15 cellular contexts compared by ENCODE assay signal in genomic region chr1:32198237-32199042, GRCh38. TPM values are rescaled to one million over a fixed set of nuclear protein-coding genes. Genes with fewer than 3 reads are reported as not detected.
DNase-seq lines count a peak whose midpoint lies in the region; ATAC-seq, FAIRE-seq and TF ChIP-seq lines count a peak whose summit lies in the region.
"Had no signal": no experiment of that assay in that cellular context is flagged by ENCODE, and none has a peak within 500 bp of the region (broad histone marks: within the 10 kb centered on the region; RNA-seq: fewer than 3 reads in every experiment).

No MANE protein-coding gene starts in this region.

- H2AFZ ChIP-seq in K562 (ENCODE audit: low read depth, low read length) = no peak overlapping the region
- H2AFZ ChIP-seq in neural progenitor cell (replicated peaks) = no peak overlapping the region

- H3K27ac Mint-ChIP-seq in T-helper 2 cell treated with Interferon-gamma antibody and Interleukin-4, amounts not matched to agents 5 μg/mL and 100 μg/mL, for 36 hours = peak overlapping the region; percentile 6
- peak overlapping the region; percentile 14 for H3K27ac Mint-ChIP-seq in neural progenitor cell
- peak overlapping the region in 1 of 2 donors; percentile 52 for H3K27ac Mint-ChIP-seq in effector memory CD8-positive, alpha-beta T cell

- H3K4me1 Mint-ChIP-seq in T-helper 2 cell treated with Interferon-gamma antibody and Interleukin-4, amounts not matched to agents 5 μg/mL and 100 μg/mL, for 36 hours (ENCODE audit: low read depth) = peaks cover 60% of the 10 kb centered on the region
- H3K4me1 Mint-ChIP-seq in neural progenitor cell = peaks cover 39% of the 10 kb centered on the region
- peaks cover 53 to 57% of the 10 kb centered on the region in 2 donors for H3K4me1 Mint-ChIP-seq in effector memory CD8-positive, alpha-beta T cell (ENCODE audit: low read depth in 2 of 2)

- BruUV-seq in K562 (replicated peaks; lab: Mats Ljungman, UMichigan) = no TSS peak

- WGBS in K562 (ENCODE audit: insufficient coverage, low coverage, missing lambda C conversion rate) = 76% methylated on average over 3 of the region's 3 CpGs

- peaks cover 46% of the 10 kb centered on the region for H3K36me3 Mint-ChIP-seq in T-helper 2 cell treated with Interferon-gamma antibody and Interleukin-4, amounts not matched to agents 5 μg/mL and 100 μg/mL, for 36 hours (ENCODE audit: low read depth)
- peaks cover 18% of the 10 kb centered on the region for H3K36me3 Mint-ChIP-seq in neural progenitor cell
- H3K36me3 Mint-ChIP-seq in effector memory CD8-positive, alpha-beta T cell (ENCODE audit: insufficient read depth) = peaks cover 34% of the 10 kb centered on the region

- no peak for FAIRE-seq in K562 (lab: Jason Lieb, UNC)

- H3K9ac ChIP-seq in K562 (ENCODE audit: insufficient read depth in 1 of 2, low read depth in 2 of 2, low read length in 2 of 2) (peak overlapping the region in 1 of 2 experiments; percentile 1; a peak in 1 of 4 replicates), neural progenitor cell (no peak overlapping the region)

- TF ChIP-seq CTCF in HEK293 (tag by site-specific recombination; IDR thresholded peaks at IDR 0.05) (no peak), K562 (IDR thresholded peaks at IDR 0.05 in 2 of 3, conservative IDR thresholded peaks at IDR 0.05 in 1 of 3; ENCODE audit: insufficient read depth in 2 of 3, low read depth in 1 of 3, low read length in 3 of 3) (no peak), neural progenitor cell (IDR thresholded peaks at IDR 0.05) (no peak)

- H3K9me3 ChIP-seq in HEK293 (ENCODE audit: control insufficient read depth, insufficient read depth, low read depth, low read length) (no peaks in the 10 kb centered on the region), K562 (replicated peaks; ENCODE audit: control insufficient read depth, insufficient read depth, low read depth, low read length) (no peaks in the 10 kb centered on the region), neural progenitor cell (ENCODE audit: low read depth) (no peaks in the 10 kb centered on the region)
- H3K9me3 ChIP-seq: left lung, uterus had no signal

- H3F3A ChIP-seq in neural progenitor cell (ENCODE audit: low read depth) = peaks cover 52% of the 10 kb centered on the region

- no peaks in the 10 kb centered on the region for H3K27me3 Mint-ChIP-seq in T-helper 2 cell treated with Interferon-gamma antibody and Interleukin-4, amounts not matched to agents 5 μg/mL and 100 μg/mL, for 36 hours (ENCODE audit: low read depth)
- H3K27me3 Mint-ChIP-seq in neural progenitor cell (ENCODE audit: insufficient read depth, low read depth) = peaks cover 1% of the 10 kb centered on the region
- no peaks in the 10 kb centered on the region for H3K27me3 Mint-ChIP-seq in effector memory CD8-positive, alpha-beta T cell

- H3K27me3 ChIP-seq in K562 (ENCODE audit: control insufficient read depth in 2 of 2, insufficient read depth in 2 of 2, low read length in 2 of 2) (no peaks in the 10 kb centered on the region), neural progenitor cell (no peaks in the 10 kb centered on the region)
- H3K27me3 ChIP-seq: left lung, uterus had no signal

- H3K36me3 ChIP-seq in HEK293 (ENCODE audit: control insufficient read depth in 2 of 2, insufficient read depth in 1 of 2, low read length in 2 of 2) = peaks cover 2 to 60% of the 10 kb centered on the region in 2 experiments; a peak in 2 of 3 replicates
- H3K36me3 ChIP-seq in K562 (ENCODE audit: control insufficient read depth, insufficient read depth, low read length) = peaks cover 51% of the 10 kb centered on the region
- H3K36me3 ChIP-seq in neural progenitor cell = no peaks in the 10 kb centered on the region
- H3K36me3 ChIP-seq: uterus had no signal

- H3K4me1 ChIP-seq in HEK293 (ENCODE audit: control insufficient read depth, insufficient read depth, low read length) = no peaks in the 10 kb centered on the region; the same call in 1 of the 2 replicates
- peaks cover 16 to 39% of the 10 kb centered on the region in 2 experiments for H3K4me1 ChIP-seq in K562 (replicated peaks in 1 of 2; ENCODE audit: control insufficient read depth in 2 of 2, insufficient read depth in 2 of 2, low read length in 2 of 2)
- peaks cover 25% of the 10 kb centered on the region for H3K4me1 ChIP-seq in neural progenitor cell

- no peak for TF ChIP-seq EP300 in K562 (IDR thresholded peaks at IDR 0.05; ENCODE audit: low read length)

- in situ Hi-C loops in K562 (cut with MboI) = no loop called here

- H3K4me3 ChIP-seq in HEK293 (ENCODE audit: low read depth, low read length) = no peak overlapping the region
- H3K4me3 ChIP-seq in K562 = no peak overlapping the region
- no peak overlapping the region for H3K4me3 ChIP-seq in neural progenitor cell
- H3K4me3 ChIP-seq: left lung, uterus had no signal

- POLR2A ChIA-PET in HEK293 (lab: Yijun Ruan, JAX) = interaction anchor here (0.6 to 5.0 kb wide), 6 partner anchors 9 to 85 kb away, joined by 3 to 25 read pairs (median 4); partner anchors contain the start of gene TXLNA
- POLR2A ChIA-PET in K562 (lab: Yijun Ruan, JAX) = interaction anchor here (0.7 to 10.8 kb wide), 12 partner anchors 10 to 133 kb away, joined by 3 to 201 read pairs (median 4); partner anchors contain the start of genes DCDC2B, IQCC, KPNA6 and TXLNA

- CTCF ChIA-PET in HEK293 (lab: Yijun Ruan, JAX) (interaction anchor here (0.7 kb wide), 1 partner anchor 12 kb away, joined by 4 read pairs; no protein-coding TSS in a partner anchor), K562 (lab: Yijun Ruan, JAX; ENCODE audit: low intra/inter-chr PET ratio) (no interaction called here)

- H3K27ac ChIP-seq in HEK293 (ENCODE audit: extremely low read depth, low read depth, low read length) (no peak overlapping the region; the same call in 1 of the 2 replicates), K562 (ENCODE audit: extremely low read depth, low read depth, low read length) (no peak overlapping the region; the same call in 2 of the 3 replicates), neural progenitor cell (peak overlapping the region; percentile 45)
- H3K27ac ChIP-seq: left lung had no signal

- H3K4me2 ChIP-seq in K562 (ENCODE audit: insufficient read depth, low read length) (no peak overlapping the region), neural progenitor cell (no peak overlapping the region)

- ATAC-seq in K562 (no peak), HG02623 (IDR thresholded peaks at IDR 0.05; ENCODE audit: unreplicated experiment) (no peak)
- no peak for ATAC-seq in effector memory CD8-positive, alpha-beta T cell (replicated peaks)
- ATAC-seq: left lung had no signal

- no peaks in the 10 kb centered on the region; the same call in none of the 2 replicates for H4K20me1 ChIP-seq in K562 (replicated peaks; ENCODE audit: control insufficient read depth, insufficient read depth, low read length)
- peaks cover 9% of the 10 kb centered on the region for H4K20me1 ChIP-seq in neural progenitor cell (ENCODE audit: low read depth)

- TF ChIP-seq RAD21 in K562 (CRISPR knock-in tag; conservative IDR thresholded peaks at IDR 0.05 in 1 of 2, IDR thresholded peaks at IDR 0.05 in 1 of 2) = no peak

- H3K9me3 Mint-ChIP-seq in T-helper 2 cell treated with Interferon-gamma antibody and Interleukin-4, amounts not matched to agents 5 μg/mL and 100 μg/mL, for 36 hours = no peaks in the 10 kb centered on the region
- no peaks in the 10 kb centered on the region for H3K9me3 Mint-ChIP-seq in neural progenitor cell
- H3K9me3 Mint-ChIP-seq in effector memory CD8-positive, alpha-beta T cell = no peaks in the 10 kb centered on the region

- TF ChIP-seq POLR2A in K562 (conservative IDR thresholded peaks at IDR 0.05) = peak; percentile 71

- DNase-seq in T-helper 2 cell treated with Interferon-gamma antibody and Interleukin-4, amounts not matched to agents 5 μg/mL and 100 μg/mL, for 36 hours (ENCODE audit: low spot score) = no peak
- DNase-seq in T-helper 2 cell (no peak), K562 (ENCODE audit: extremely low read depth in 1 of 4, low spot score in 3 of 4) (no peak), neural progenitor cell (ENCODE audit: low spot score) (no peak), NCI-H510A (lab: John Stamatoyannopoulos, UW) (no peak)
- DNase-seq in effector memory CD8-positive, alpha-beta T cell = no peak
- DNase-seq: activated CD8-positive, alpha-beta memory T cell treated with anti-CD3 and anti-CD28 coated beads, Interleukin-2, amount 50 U/mL, for 48 hours; DMS153; NCI-H2171 treated with DMSO at 0.1 percent for 48 hours; PC-3; uterus had no signal

- peaks cover 13% of the 10 kb centered on the region; the same call in 2 of the 3 replicates for H3K79me2 ChIP-seq in K562 (ENCODE audit: control insufficient read depth, insufficient read depth, low read length)
- no peaks in the 10 kb centered on the region for H3K79me2 ChIP-seq in neural progenitor cell (ENCODE audit: low read depth)

- intact Hi-C loops in K562 (cut with micrococcal nuclease) = no loop called here

- H3K9me1 ChIP-seq in K562 (ENCODE audit: control insufficient read depth, insufficient read depth, low read length) = peaks cover 3% of the 10 kb centered on the region

- H3K4me3 Mint-ChIP-seq in T-helper 2 cell treated with Interferon-gamma antibody and Interleukin-4, amounts not matched to agents 5 μg/mL and 100 μg/mL, for 36 hours = no peak overlapping the region
- peak overlapping the region; percentile 66 for H3K4me3 Mint-ChIP-seq in neural progenitor cell
- peak overlapping the region in 1 of 2 donors; percentile 43 for H3K4me3 Mint-ChIP-seq in effector memory CD8-positive, alpha-beta T cell

RNA-seq across cellular contexts. Expression of gene CCDC28B, which starts 2.0 kb away (rescaled TPM):
- 11.5 and 23.4 TPM in 2 replicates for total RNA-seq in K562 (2011; cell fraction: chromatin; rRNA removed; ENCODE audit: low replicate concordance)
- 20.0 and 22.0 TPM in 2 replicates for total RNA-seq in K562 (2011; cell fraction: nucleolus; rRNA removed)
- 16.6 and 19.8 TPM in 2 replicates for total RNA-seq in K562 (2011; cell fraction: nucleoplasm; rRNA removed)
- 51.9 and 59.5 TPM in 2 replicates for total RNA-seq in K562 (2014; rRNA removed)
- total RNA-seq in K562 (2014; rRNA removed; fragmentation: Illumina TruSeq; extraction: Trizol) = 14.3 and 17.3 TPM in 2 replicates
- total RNA-seq in K562 (2015; rRNA removed; fragmentation: Illumina TruSeq; extraction: Trizol) = 42.2 and 44.4 TPM in 2 replicates
- 48.0 and 50.6 TPM in 2 replicates for total RNA-seq in K562 (2021)
- 29.3 and 29.4 TPM in 2 replicates for polyA plus RNA-seq in K562 (2011; rRNA removed)
- 38.3 and 45.4 TPM in 2 replicates for polyA plus RNA-seq in K562 (2011; cell fraction: cytosol; rRNA removed)
- 22.5 and 26.4 TPM in 2 replicates for polyA plus RNA-seq in K562 (2011; cell fraction: nucleus; rRNA removed)
- 44.3 and 77.3 TPM in 2 replicates for polyA plus RNA-seq in K562 (2012)
- polyA plus RNA-seq in K562 (2014; fragmentation: Illumina TruSeq; extraction: Trizol) = 31.7 and 45.4 TPM in 2 replicates
- polyA plus RNA-seq in K562 (2014; fragmentation: Nextera tagmentation; extraction: Ambion mirVana) = 10 to 100 TPM in 1 of 2 experiments, 1 to 10 TPM in 1; 5.7 to 14.5 TPM
- 54.5 and 56.6 TPM in 2 replicates for polyA plus RNA-seq in K562 (2014; rRNA removed)
- polyA minus RNA-seq in K562 (2011; rRNA and poly(A)+ RNA removed) = 15.4 and 16.3 TPM in 2 replicates
- 16.2 and 17.0 TPM in 2 replicates for polyA minus RNA-seq in K562 (2011; cell fraction: cytosol; rRNA and poly(A)+ RNA removed)
- polyA minus RNA-seq in K562 (2011; cell fraction: nucleus; rRNA and poly(A)+ RNA removed) = 7.1 and 7.9 TPM in 2 replicates
- total RNA-seq in neural progenitor cell (ENCODE audit: low replicate concordance) = 6.5 and 16.4 TPM in 2 replicates

RNA-seq across cellular contexts. Expression of gene IQCC, which starts 7.0 kb away (rescaled TPM):
- 18.6 and 38.8 TPM in 2 replicates for total RNA-seq in K562 (2011; cell fraction: chromatin; rRNA removed; ENCODE audit: low replicate concordance)
- 26.5 and 29.7 TPM in 2 replicates for total RNA-seq in K562 (2011; cell fraction: nucleolus; rRNA removed)
- total RNA-seq in K562 (2011; cell fraction: nucleoplasm; rRNA removed) = 17.0 and 24.6 TPM in 2 replicates
- 12.4 and 12.6 TPM in 2 replicates for total RNA-seq in K562 (2014; rRNA removed)
- total RNA-seq in K562 (2014; rRNA removed; fragmentation: Illumina TruSeq; extraction: Trizol) = 10.6 and 11.5 TPM in 2 replicates
- 12.7 and 13.2 TPM in 2 replicates for total RNA-seq in K562 (2015; rRNA removed; fragmentation: Illumina TruSeq; extraction: Trizol)
- total RNA-seq in K562 (2021) = 6.6 and 8.1 TPM in 2 replicates
- 10.6 and 10.7 TPM in 2 replicates for polyA plus RNA-seq in K562 (2011; rRNA removed)
- polyA plus RNA-seq in K562 (2011; cell fraction: cytosol; rRNA removed) = 7.5 and 8.4 TPM in 2 replicates
- 11.3 and 15.9 TPM in 2 replicates for polyA plus RNA-seq in K562 (2011; cell fraction: nucleus; rRNA removed)
- polyA plus RNA-seq in K562 (2012) = 6.8 and 7.8 TPM in 2 replicates
- polyA plus RNA-seq in K562 (2014; fragmentation: Illumina TruSeq; extraction: Trizol) = 14.9 and 16.5 TPM in 2 replicates
- polyA plus RNA-seq in K562 (2014; fragmentation: Nextera tagmentation; extraction: Ambion mirVana) = 10 to 100 TPM in 1 of 2 experiments, 1 to 10 TPM in 1; 8.4 to 10.4 TPM
- 12.4 and 13.9 TPM in 2 replicates for polyA plus RNA-seq in K562 (2014; rRNA removed)
- 5.3 and 6.4 TPM in 2 replicates for polyA minus RNA-seq in K562 (2011; rRNA and poly(A)+ RNA removed)
- polyA minus RNA-seq in K562 (2011; cell fraction: cytosol; rRNA and poly(A)+ RNA removed) = 4.1 and 4.3 TPM in 2 replicates
- 8.9 and 14.0 TPM in 2 replicates for polyA minus RNA-seq in K562 (2011; cell fraction: nucleus; rRNA and poly(A)+ RNA removed)
- 5.6 and 5.8 TPM in 2 replicates for total RNA-seq in neural progenitor cell (ENCODE audit: low replicate concordance)

RNA-seq across cellular contexts. Expression of gene DCDC2B, which starts 10.4 kb away (rescaled TPM):
- total RNA-seq in K562 (2011; cell fraction: chromatin; rRNA removed; ENCODE audit: low replicate concordance) = 0.37 and 0.56 TPM in 2 replicates
- total RNA-seq in K562 (2011; cell fraction: nucleolus; rRNA removed) = 0.26 and 0.83 TPM in 2 replicates
- 0.38 and 0.44 TPM in 2 replicates for total RNA-seq in K562 (2011; cell fraction: nucleoplasm; rRNA removed)
- not detected in 2 replicates for total RNA-seq in K562 (2014; rRNA removed)
- not detected in 2 replicates for total RNA-seq in K562 (2014; rRNA removed; fragmentation: Illumina TruSeq; extraction: Trizol)
- not detected in 2 replicates for total RNA-seq in K562 (2015; rRNA removed; fragmentation: Illumina TruSeq; extraction: Trizol)
- not detected in 2 replicates for total RNA-seq in K562 (2021)
- polyA plus RNA-seq in K562 (2011; rRNA removed) = not detected in 2 replicates
- 0.03 TPM in 1 of 2 replicates, not detected in the other for polyA plus RNA-seq in K562 (2011; cell fraction: cytosol; rRNA removed)
- polyA plus RNA-seq in K562 (2011; cell fraction: nucleus; rRNA removed) = 0.08 and 0.09 TPM in 2 replicates
- 0.04 and 0.26 TPM in 2 replicates for polyA plus RNA-seq in K562 (2012)
- not detected in 2 replicates for polyA plus RNA-seq in K562 (2014; fragmentation: Illumina TruSeq; extraction: Trizol)
- polyA plus RNA-seq in K562 (2014; fragmentation: Nextera tagmentation; extraction: Ambion mirVana) = not detected
- polyA plus RNA-seq in K562 (2014; rRNA removed) = not detected in 2 replicates
- polyA minus RNA-seq in K562 (2011; rRNA and poly(A)+ RNA removed) = 0.11 and 0.12 TPM in 2 replicates
- polyA minus RNA-seq in K562 (2011; cell fraction: cytosol; rRNA and poly(A)+ RNA removed) = not detected in 2 replicates
- polyA minus RNA-seq in K562 (2011; cell fraction: nucleus; rRNA and poly(A)+ RNA removed) = 0.27 and 0.78 TPM in 2 replicates
- not detected in 2 replicates for total RNA-seq in neural progenitor cell (ENCODE audit: low replicate concordance)
- total RNA-seq: omental fat pad, PC-3 had no signal

RNA-seq across cellular contexts. Expression of gene TXLNA, which starts 19.0 kb away (rescaled TPM):
- total RNA-seq in K562 (2011; cell fraction: chromatin; rRNA removed; ENCODE audit: low replicate concordance) = 55.3 and 89.3 TPM in 2 replicates
- 49.7 and 53.2 TPM in 2 replicates for total RNA-seq in K562 (2011; cell fraction: nucleolus; rRNA removed)
- 72.7 and 98.9 TPM in 2 replicates for total RNA-seq in K562 (2011; cell fraction: nucleoplasm; rRNA removed)
- total RNA-seq in K562 (2014; rRNA removed) (38.6 and 51.4 TPM in 2 replicates), K562 (2014; rRNA removed; fragmentation: Illumina TruSeq; extraction: Trizol) (33.0 and 33.5 TPM in 2 replicates), K562 (2015; rRNA removed; fragmentation: Illumina TruSeq; extraction: Trizol) (46.4 TPM in 2 replicates), K562 (2021) (50.2 and 54.5 TPM in 2 replicates), neural progenitor cell (ENCODE audit: low replicate concordance) (37.2 and 51.0 TPM in 2 replicates)
- polyA plus RNA-seq in K562 (2011; rRNA removed) (39.3 and 42.9 TPM in 2 replicates), K562 (2014; fragmentation: Illumina TruSeq; extraction: Trizol) (39.4 and 40.9 TPM in 2 replicates), K562 (2014; fragmentation: Nextera tagmentation; extraction: Ambion mirVana) (10 to 100 TPM in 1 of 2 experiments, 1 to 10 TPM in 1; 9.2 to 15.2 TPM), K562 (2014; rRNA removed) (43.6 and 46.7 TPM in 2 replicates)
- 33.2 and 42.7 TPM in 2 replicates for polyA plus RNA-seq in K562 (2011; cell fraction: cytosol; rRNA removed)
- polyA plus RNA-seq in K562 (2011; cell fraction: nucleus; rRNA removed) = 124 and 140 TPM in 2 replicates
- polyA plus RNA-seq in K562 (2012) = 29.5 and 40.7 TPM in 2 replicates
- 30.3 and 32.5 TPM in 2 replicates for polyA minus RNA-seq in K562 (2011; rRNA and poly(A)+ RNA removed)
- 19.4 and 20.2 TPM in 2 replicates for polyA minus RNA-seq in K562 (2011; cell fraction: cytosol; rRNA and poly(A)+ RNA removed)
- 13.7 and 22.8 TPM in 2 replicates for polyA minus RNA-seq in K562 (2011; cell fraction: nucleus; rRNA and poly(A)+ RNA removed)

RNA-seq across cellular contexts. Expression of gene TMEM234, which starts 23.7 kb away (rescaled TPM):
- 56.9 and 137 TPM in 2 replicates for total RNA-seq in K562 (2011; cell fraction: chromatin; rRNA removed; ENCODE audit: low replicate concordance)
- total RNA-seq in K562 (2011; cell fraction: nucleolus; rRNA removed) = 60.9 and 62.4 TPM in 2 replicates
- 56.3 and 58.4 TPM in 2 replicates for total RNA-seq in K562 (2011; cell fraction: nucleoplasm; rRNA removed)
- total RNA-seq in K562 (2014; rRNA removed) (5.0 and 8.6 TPM in 2 replicates), K562 (2014; rRNA removed; fragmentation: Illumina TruSeq; extraction: Trizol) (8.3 and 8.4 TPM in 2 replicates), K562 (2015; rRNA removed; fragmentation: Illumina TruSeq; extraction: Trizol) (7.6 and 7.8 TPM in 2 replicates), K562 (2021) (12.1 and 14.1 TPM in 2 replicates), neural progenitor cell (ENCODE audit: low replicate concordance) (6.0 and 13.7 TPM in 2 replicates)
- polyA plus RNA-seq in K562 (2011; rRNA removed) (7.7 and 9.0 TPM in 2 replicates), K562 (2014; fragmentation: Illumina TruSeq; extraction: Trizol) (7.2 and 7.3 TPM in 2 replicates), K562 (2014; fragmentation: Nextera tagmentation; extraction: Ambion mirVana) (1 to 10 TPM; 6.2 to 6.8 TPM), K562 (2014; rRNA removed) (10.4 and 12.9 TPM in 2 replicates)
- 8.2 and 9.2 TPM in 2 replicates for polyA plus RNA-seq in K562 (2011; cell fraction: cytosol; rRNA removed)
- polyA plus RNA-seq in K562 (2011; cell fraction: nucleus; rRNA removed) = 47.7 and 56.1 TPM in 2 replicates
- 13.3 and 20.9 TPM in 2 replicates for polyA plus RNA-seq in K562 (2012)
- 13.7 and 15.3 TPM in 2 replicates for polyA minus RNA-seq in K562 (2011; rRNA and poly(A)+ RNA removed)
- 4.9 and 6.8 TPM in 2 replicates for polyA minus RNA-seq in K562 (2011; cell fraction: cytosol; rRNA and poly(A)+ RNA removed)
- 20.2 and 22.9 TPM in 2 replicates for polyA minus RNA-seq in K562 (2011; cell fraction: nucleus; rRNA and poly(A)+ RNA removed)
